In genomic region chr18:39414009-39414700, GRCh38 we compare ENCODE assay signal across 11 cellular contexts.
A peak's percentile ranks its signal among the peaks of the same experiment; 100 is the strongest.
DNase-seq lines count a peak whose midpoint lies in the region; ATAC-seq and TF ChIP-seq lines count a peak whose summit lies in the region.
"Had no signal": no experiment of that assay in that cellular context is flagged by ENCODE, and none has a peak within 500 bp of the region (broad histone marks: within the 10 kb centered on the region; RNA-seq: fewer than 3 reads in every experiment).

No MANE protein-coding gene starts in this region.

- no peaks in the 10 kb centered on the region for H3K36me3 Mint-ChIP-seq in CD4-positive, CD25-positive, alpha-beta regulatory T cell
- H3K36me3 Mint-ChIP-seq in osteocyte (ENCODE audit: unreplicated experiment): no peaks in the 10 kb centered on the region

- H4K8ac ChIP-seq in mesendoderm (ENCODE audit: low read depth, low read length): no peak overlapping the region

- peaks cover 0 to 22% (median 4%) of the 10 kb centered on the region in 7 donors for H3K9me3 Mint-ChIP-seq in CD4-positive, CD25-positive, alpha-beta regulatory T cell
- H3K9me3 Mint-ChIP-seq in osteocyte (ENCODE audit: unreplicated experiment): no peaks in the 10 kb centered on the region

- no peak overlapping the region for H3K56ac ChIP-seq in mesendoderm (ENCODE audit: low read length)

- no peak overlapping the region for H3K27ac ChIP-seq in CD4-positive, CD25-positive, alpha-beta regulatory T cell (ENCODE audit: insufficient read depth, low read length, poor library complexity, severe bottlenecking)
- H3K27ac ChIP-seq in mesendoderm (ENCODE audit: low read depth, low read length) (no peak overlapping the region), vagina (no peak overlapping the region)
- H3K27ac ChIP-seq: suprapubic skin had no signal

- H3K79me1 ChIP-seq in mesendoderm (ENCODE audit: low read length): no peaks in the 10 kb centered on the region

- H3K4me1 Mint-ChIP-seq in CD4-positive, CD25-positive, alpha-beta regulatory T cell: no peaks in the 10 kb centered on the region
- no peaks in the 10 kb centered on the region for H3K4me1 Mint-ChIP-seq in osteocyte (ENCODE audit: unreplicated experiment)

- no peak for ATAC-seq in CD4-positive, CD25-positive, alpha-beta regulatory T cell (ENCODE audit: low read depth in 2 of 2)
- ATAC-seq in HG03432 (IDR thresholded peaks at IDR 0.05; ENCODE audit: unreplicated experiment): peak; percentile 71
- no peak for ATAC-seq in GM19455 (IDR thresholded peaks at IDR 0.05; ENCODE audit: unreplicated experiment)

- no peak overlapping the region for H2BK15ac ChIP-seq in mesendoderm (replicated peaks; ENCODE audit: low read depth)

- no peak overlapping the region for H3K4ac ChIP-seq in mesendoderm (ENCODE audit: low read depth, low read length)

- no peak overlapping the region for H3K4me3 Mint-ChIP-seq in CD4-positive, CD25-positive, alpha-beta regulatory T cell
- H3K4me3 Mint-ChIP-seq in osteocyte (ENCODE audit: unreplicated experiment): no peak overlapping the region

- no peak overlapping the region for H3K23ac ChIP-seq in mesendoderm (ENCODE audit: low read length)

- TF ChIP-seq CTCF in vagina (IDR thresholded peaks at IDR 0.05) (no peak), osteocyte (IDR thresholded peaks at IDR 0.05) (no peak)

- intact Hi-C loops in vagina (cut with DNase I): no loop called here

- no peaks in the 10 kb centered on the region for H3K36me3 ChIP-seq in CD4-positive, CD25-positive, alpha-beta regulatory T cell (ENCODE audit: control insufficient read depth, insufficient read depth, low read length)
- H3K36me3 ChIP-seq in mesendoderm (ENCODE audit: control insufficient read depth, insufficient read depth, low read length): no peaks in the 10 kb centered on the region
- no peaks in the 10 kb centered on the region for H3K36me3 ChIP-seq in vagina
- H3K36me3 ChIP-seq: suprapubic skin had no signal

- H3K27me3 Mint-ChIP-seq in CD4-positive, CD25-positive, alpha-beta regulatory T cell: no peaks in the 10 kb centered on the region
- no peaks in the 10 kb centered on the region for H3K27me3 Mint-ChIP-seq in osteocyte (ENCODE audit: unreplicated experiment)

- no peaks in the 10 kb centered on the region for H3K9me3 ChIP-seq in CD4-positive, CD25-positive, alpha-beta regulatory T cell (ENCODE audit: control insufficient read depth in 2 of 2, low read length in 2 of 2)
- H3K9me3 ChIP-seq in vagina: no peaks in the 10 kb centered on the region
- H3K9me3 ChIP-seq: suprapubic skin had no signal

- no peak overlapping the region for H3K27ac Mint-ChIP-seq in CD4-positive, CD25-positive, alpha-beta regulatory T cell
- no peak overlapping the region for H3K27ac Mint-ChIP-seq in osteocyte (ENCODE audit: unreplicated experiment)

- H3K4me1 ChIP-seq in CD4-positive, CD25-positive, alpha-beta regulatory T cell (ENCODE audit: control insufficient read depth, insufficient read depth, low read length, poor library complexity, severe bottlenecking): no peaks in the 10 kb centered on the region
- no peaks in the 10 kb centered on the region for H3K4me1 ChIP-seq in mesendoderm (ENCODE audit: control insufficient read depth, low read depth, low read length)
- H3K4me1 ChIP-seq in vagina: no peaks in the 10 kb centered on the region
- H3K4me1 ChIP-seq: suprapubic skin had no signal

- no CpG with 5 or more reads among the region's 4 CpGs for WGBS in mesendoderm (ENCODE audit: extremely low coverage, insufficient coverage, low lambda C conversion rate)

- H3K4me2 ChIP-seq in mesendoderm (ENCODE audit: low read length): no peak overlapping the region

- H4K5ac ChIP-seq in mesendoderm (ENCODE audit: low read length): no peak overlapping the region

- no peak for TF ChIP-seq POLR2A in vagina (IDR thresholded peaks at IDR 0.05)

- no peak overlapping the region for H2AK5ac ChIP-seq in mesendoderm (ENCODE audit: low read length)

- H3K18ac ChIP-seq in mesendoderm (ENCODE audit: low read length): no peak overlapping the region

- no peak overlapping the region for H3K9ac ChIP-seq in mesendoderm (ENCODE audit: low read length)

- no peaks in the 10 kb centered on the region for H3K79me2 ChIP-seq in mesendoderm (ENCODE audit: control insufficient read depth, insufficient read depth, low read length)

- H3K27me3 ChIP-seq in CD4-positive, CD25-positive, alpha-beta regulatory T cell (ENCODE audit: control insufficient read depth, insufficient read depth, low read length): no peaks in the 10 kb centered on the region
- H3K27me3 ChIP-seq in mesendoderm (ENCODE audit: insufficient read depth, low read length, poor library complexity) (no peaks in the 10 kb centered on the region), vagina (no peaks in the 10 kb centered on the region)
- H3K27me3 ChIP-seq: suprapubic skin had no signal

- DNase-seq in CD4-positive, CD25-positive, alpha-beta regulatory T cell: peak in 1 of 3 donors; percentile 4
- peak; percentile 34 for DNase-seq in astrocyte of the hippocampus (ENCODE audit: low read depth, low spot score)
- peak; percentile 5 for DNase-seq in mesendoderm
- DNase-seq in foreskin melanocyte: no peak
- no peak for DNase-seq in vagina (ENCODE audit: extremely low spot score in 2 of 2)
- no peak for DNase-seq in osteocyte (ENCODE audit: extremely low spot score, unreplicated experiment)
- DNase-seq: activated gamma-delta T cell, NCI-H526 had no signal

- no peak overlapping the region for H2BK5ac ChIP-seq in mesendoderm (ENCODE audit: low read length)

- no peak overlapping the region for H2BK120ac ChIP-seq in mesendoderm (ENCODE audit: low read depth, low read length)

- H3K4me3 ChIP-seq in CD4-positive, CD25-positive, alpha-beta regulatory T cell (ENCODE audit: low read depth, low read length): peak overlapping the region; percentile 11
- no peak overlapping the region for H3K4me3 ChIP-seq in mesendoderm (ENCODE audit: low read length)
- no peak overlapping the region for H3K4me3 ChIP-seq in vagina
- H3K4me3 ChIP-seq: suprapubic skin had no signal

Comparison
In these comparisons a context has a peak if more than half of its experiments do, and no peak if none do; other contexts are left out.
1. DNase-seq: peak in astrocyte of the hippocampus (single experiment) and mesendoderm (single experiment); none in foreskin melanocyte (single experiment), vagina (0 of 2) and osteocyte (single experiment).